In the genomic region with DNA sequence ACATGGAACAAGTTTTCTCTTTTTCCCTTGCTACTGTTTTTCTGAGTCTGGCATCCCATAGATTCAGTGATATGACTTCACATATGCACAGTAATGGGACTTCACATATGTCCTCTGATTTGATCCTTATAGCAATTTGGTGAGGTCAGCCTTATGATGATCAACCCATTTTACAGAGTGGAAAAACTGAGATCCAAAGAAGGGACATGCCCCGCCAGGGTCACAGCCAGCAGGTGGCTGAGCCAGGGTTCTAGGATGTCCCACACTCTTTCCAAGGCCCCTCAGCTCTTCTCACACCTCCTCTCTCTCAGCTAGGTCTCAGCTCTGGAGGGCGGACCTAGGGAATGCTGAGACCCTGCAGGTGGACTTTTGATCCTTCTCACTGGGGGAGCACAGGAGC, we compare ENCODE assay signal across 11 cellular contexts.
"Had no signal": no experiment of that assay in that cellular context is flagged by ENCODE, and none has a peak within 500 bp of the region (broad histone marks: within the 10 kb centered on the region; RNA-seq: fewer than 3 reads in every experiment).

No MANE protein-coding gene starts in this region.

- H3K9me3 Mint-ChIP-seq: GM23338, H9, HFFc6 had no signal

- H3K4me1 ChIP-seq: HAP-1 had no signal

- DNase-seq: GM23248, GOT3, H7, H9, HCEC 1CT, HFFc6 had no signal

- H2AFZ ChIP-seq: GM23248, GM23338 had no signal

- H3K27ac Mint-ChIP-seq: GM23338, H9, HFFc6 had no signal

- H3K4me3 ChIP-seq: GM23248, GM23338, HAP-1 had no signal

- H3K9me3 ChIP-seq: HAP-1 had no signal

- FAIRE-seq: H1, H54 had no signal

- H3K9ac ChIP-seq: GM23248 had no signal

- H3K4me2 ChIP-seq: GM23338 had no signal

- H3K4me3 Mint-ChIP-seq: GM23338, H9, HFFc6 had no signal

- H3K27ac ChIP-seq: GM23248 had no signal

- ATAC-seq: HCT116 had no signal

- H3K36me3 ChIP-seq: HAP-1 had no signal
